ENCODE assay signal across 26 cellular contexts in the genomic region with DNA sequence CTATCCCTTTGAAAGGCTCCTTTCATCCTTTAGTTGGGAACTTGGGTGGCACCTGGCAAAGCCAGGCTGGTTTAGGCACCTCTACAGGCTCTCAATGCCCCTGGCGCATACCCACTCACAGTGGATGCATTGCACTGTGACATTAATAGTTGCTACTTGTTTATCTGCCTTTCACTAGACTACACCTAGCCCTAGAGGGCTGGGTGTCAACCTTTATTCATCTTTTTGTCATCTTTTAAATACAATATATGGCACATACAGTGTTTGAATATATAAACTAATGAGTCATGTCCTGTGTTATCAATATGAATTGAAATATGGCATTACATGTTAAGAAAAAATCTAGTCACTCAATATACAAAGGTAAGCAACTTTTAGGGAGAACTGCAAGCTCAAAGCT.
"Had no signal": no experiment of that assay in that cellular context is flagged by ENCODE, and none has a peak within 500 bp of the region (broad histone marks: within the 10 kb centered on the region; RNA-seq: fewer than 3 reads in every experiment).

No MANE protein-coding gene starts in this region.

- H3K27ac ChIP-seq: colonic mucosa, heart left ventricle, neutrophil, stomach, suprapubic skin, tibial nerve had no signal

- H3K9me3 Mint-ChIP-seq: activated B cell treated with CpG ODN at 0.5 μM for 24 hours; activated naive CD4-positive, alpha-beta T cell treated with anti-CD3 and anti-CD28 coated beads, Interleukin-2, amount 50 U/mL, for 72 hours; effector memory CD8-positive, alpha-beta T cell; immature natural killer cell; mesothelial cell of epicardium; naive B cell; nephron progenitor cell; stimulated activated effector memory CD8-positive, alpha-beta T cell treated with anti-CD3 and anti-CD28 coated beads, Interleukin-12 subunit alpha, Interleukin-12 subunit beta, amount 100 ng/mL, for 72 hours had no signal

- H3K27me3 Mint-ChIP-seq: naive B cell had no signal

- H3K4me3 Mint-ChIP-seq: activated B cell treated with CpG ODN at 0.5 μM for 24 hours; activated CD8-positive, alpha-beta memory T cell treated with anti-CD3 and anti-CD28 coated beads, Interleukin-2, amount 10 ng/mL, durations not matched to agents 7 days and 5 days; activated CD8-positive, alpha-beta T cell treated with anti-CD3 and anti-CD28 coated beads, Interleukin-2, amount 10 ng/mL, durations not matched to agents 7 days and 5 days; effector memory CD8-positive, alpha-beta T cell; immature natural killer cell; mesothelial cell of epicardium; naive B cell; nephron progenitor cell; stimulated activated effector memory CD8-positive, alpha-beta T cell treated with anti-CD3 and anti-CD28 coated beads, Interleukin-12 subunit alpha, Interleukin-12 subunit beta, amount 100 ng/mL, for 72 hours had no signal

- ATAC-seq: activated CD8-positive, alpha-beta T cell treated with anti-CD3 and anti-CD28 coated beads, Interleukin-2, amount 10 ng/mL, durations not matched to agents 7 days and 5 days; effector memory CD8-positive, alpha-beta T cell; heart left ventricle; left colon; sciatic nerve had no signal

- H3K4me1 Mint-ChIP-seq: immature natural killer cell, nephron progenitor cell had no signal

- H3K36me3 Mint-ChIP-seq: activated CD8-positive, alpha-beta memory T cell treated with anti-CD3 and anti-CD28 coated beads, Interleukin-2, amount 10 ng/mL, durations not matched to agents 7 days and 5 days; activated naive CD4-positive, alpha-beta T cell treated with anti-CD3 and anti-CD28 coated beads, Interleukin-2, amount 50 U/mL, for 72 hours; immature natural killer cell; naive B cell; stimulated activated effector memory CD8-positive, alpha-beta T cell treated with anti-CD3 and anti-CD28 coated beads, Interleukin-12 subunit alpha, Interleukin-12 subunit beta, amount 100 ng/mL, for 72 hours had no signal

- H3K27ac Mint-ChIP-seq: activated B cell treated with CpG ODN at 0.5 μM for 24 hours; activated CD8-positive, alpha-beta memory T cell treated with anti-CD3 and anti-CD28 coated beads, Interleukin-2, amount 10 ng/mL, durations not matched to agents 7 days and 5 days; activated CD8-positive, alpha-beta T cell treated with anti-CD3 and anti-CD28 coated beads, Interleukin-2, amount 10 ng/mL, durations not matched to agents 7 days and 5 days; activated naive CD4-positive, alpha-beta T cell treated with anti-CD3 and anti-CD28 coated beads, Interleukin-2, amount 50 U/mL, for 72 hours; effector memory CD8-positive, alpha-beta T cell; immature natural killer cell; mesothelial cell of epicardium; nephron progenitor cell; stimulated activated effector memory CD8-positive, alpha-beta T cell treated with anti-CD3 and anti-CD28 coated beads, Interleukin-12 subunit alpha, Interleukin-12 subunit beta, amount 100 ng/mL, for 72 hours had no signal

- DNase-seq: activated B cell treated with CpG ODN at 0.5 μM for 24 hours; activated CD4-positive, alpha-beta T cell treated with anti-CD3 and anti-CD28 coated beads, Interleukin-2, amount 50 U/mL, for 1 hour; activated CD8-positive, alpha-beta memory T cell treated with anti-CD3 and anti-CD28 coated beads, Interleukin-2, amount 10 ng/mL, durations not matched to agents 7 days and 5 days; activated CD8-positive, alpha-beta T cell treated with anti-CD3 and anti-CD28 coated beads, Interleukin-2, amount 10 ng/mL, durations not matched to agents 7 days and 5 days; activated naive CD4-positive, alpha-beta T cell; activated T-cell treated with anti-CD3 and anti-CD28 coated beads, Interleukin-2, amount 50 U/mL, for 48 hours; anterior cingulate cortex; colonic mucosa; effector memory CD8-positive, alpha-beta T cell; foreskin fibroblast; heart left ventricle; hypothalamus; immature natural killer cell; kidney; left colon; naive B cell; nephron progenitor cell; stimulated activated CD4-positive, alpha-beta T cell treated with anti-CD3 and anti-CD28 coated beads, Interleukin-4, amount 100 ng/mL, for 24 hours; stomach had no signal
